24 cellular contexts compared by ENCODE assay signal in genomic region chr13:51814071-51814470, GRCh38. TPM values are rescaled to one million over a fixed set of nuclear protein-coding genes. Genes with fewer than 3 reads are reported as not detected.
DNase-seq lines count a peak whose midpoint lies in the region; ATAC-seq, FAIRE-seq and TF ChIP-seq lines count a peak whose summit lies in the region.
"Had no signal": no experiment of that assay in that cellular context is flagged by ENCODE, and none has a peak within 500 bp of the region (broad histone marks: within the 10 kb centered on the region; RNA-seq: fewer than 3 reads in every experiment).

No MANE protein-coding gene starts in this region.

- FAIRE-seq in HepG2 (lab: Jason Lieb, UNC): no peak
- FAIRE-seq: G401.6 had no signal

- H3K27ac ChIP-seq in BLaER1: no peak overlapping the region
- H3K27ac ChIP-seq in CD8-positive, alpha-beta T cell (ENCODE audit: low read depth, low read length): no peak overlapping the region
- peak overlapping the region; percentile 85 for H3K27ac ChIP-seq in naive thymus-derived CD4-positive, alpha-beta T cell (ENCODE audit: low read depth, low read length)
- H3K27ac ChIP-seq in HepG2 (ENCODE audit: extremely low read length, insufficient read depth, low read length): no peak overlapping the region
- H3K27ac ChIP-seq: C4-2B, SK-N-MC had no signal

- H3K9me3 ChIP-seq in BLaER1 (no peaks in the 10 kb centered on the region; the same call in 1 of the 2 replicates), HepG2 (ENCODE audit: low read length) (no peaks in the 10 kb centered on the region)
- H3K9me3 ChIP-seq in CD8-positive, alpha-beta T cell (ENCODE audit: low read length): no peaks in the 10 kb centered on the region
- H3K9me3 ChIP-seq in naive thymus-derived CD4-positive, alpha-beta T cell (ENCODE audit: control insufficient read depth in 2 of 3, low read length in 3 of 3): no peaks in the 10 kb centered on the region

- CTCF ChIA-PET in CD8-positive, alpha-beta T cell (lab: Charles Lee): interaction anchor here (0.7 to 5.1 kb wide), 14 partner anchors 8 to 406 kb away, joined by 3 to 310 read pairs (median 4); partner anchors contain the start of gene TMEM272
- CTCF ChIA-PET in activated CD8-positive, alpha-beta T cell treated with anti-CD3 and anti-CD28 coated beads for 36 hours (lab: Charles Lee): interaction anchor here (0.6 to 5.0 kb wide), 22 partner anchors 8 to 386 kb away, joined by 3 to 150 read pairs (median 9); partner anchors contain the start of genes CCDC70 and TMEM272
- CTCF ChIA-PET in naive thymus-derived CD4-positive, alpha-beta T cell (lab: Charles Lee): interaction anchor here (0.7 to 5.0 kb wide), 11 partner anchors 8 to 369 kb away, joined by 3 to 192 read pairs (median 8); no protein-coding TSS in a partner anchor
- CTCF ChIA-PET in HepG2 (lab: Yijun Ruan, JAX; ENCODE audit: low intra/inter-chr PET ratio, low total read pairs): interaction anchor here (1.6 kb wide), 1 partner anchor 36 kb away, joined by 8 read pairs; no protein-coding TSS in a partner anchor

- no peak for DNase-seq in CD8-positive, alpha-beta T cell
- DNase-seq in activated CD8-positive, alpha-beta T cell treated with anti-CD3 and anti-CD28 coated beads for 36 hours: no peak
- no peak for DNase-seq in naive thymus-derived CD4-positive, alpha-beta T cell
- no peak for DNase-seq in activated effector memory CD4-positive, alpha-beta T cell treated with anti-CD3 and anti-CD28 coated beads, Interleukin-2, amount 50 U/mL, for 16 hours
- DNase-seq in GM10266 (ENCODE audit: extremely low spot score) (no peak), HepG2 (ENCODE audit: low spot score) (no peak)
- DNase-seq: COR-L47; DMS 273 treated with DMSO at 0.1 percent for 48 hours; H7; IMR-90; NCI-H1417 treated with DMSO at 0.1 percent for 48 hours; NCI-H187 treated with DMSO at 0.1 percent for 48 hours; NCI-H446; NCI-H69; NK-92 treated with Interleukin-12 subunit alpha and Interleukin-12 subunit beta, amount 100 ng/mL, for 24 hours; OCI-M1; Right ventricle myocardium superior had no signal

- BruUV-seq in HepG2 (replicated peaks; lab: Mats Ljungman, UMichigan): no TSS peak

- TF ChIP-seq POLR2A in HepG2 (IDR thresholded peaks at IDR 0.05; ENCODE audit: insufficient read depth in 1 of 2, low read depth in 2 of 2, low read length in 2 of 2): no peak

- no peaks in the 10 kb centered on the region for H3K27me3 Mint-ChIP-seq in CD8-positive, alpha-beta T cell (ENCODE audit: low read depth)
- H3K27me3 Mint-ChIP-seq in activated CD8-positive, alpha-beta T cell treated with anti-CD3 and anti-CD28 coated beads for 36 hours: no peaks in the 10 kb centered on the region
- H3K27me3 Mint-ChIP-seq in naive thymus-derived CD4-positive, alpha-beta T cell: no peaks in the 10 kb centered on the region

- peak overlapping the region; percentile 83 for H3K4me2 ChIP-seq in BLaER1
- H3K4me2 ChIP-seq in HepG2 (ENCODE audit: low read depth, low read length): no peak overlapping the region

- H3K9ac ChIP-seq in BLaER1: no peak overlapping the region
- no peak overlapping the region for H3K9ac ChIP-seq in HepG2 (ENCODE audit: insufficient read depth, low read depth, low read length)

- H3K79me2 ChIP-seq in HepG2 (ENCODE audit: insufficient read depth, low read length): no peaks in the 10 kb centered on the region

- no peaks in the 10 kb centered on the region for H3K27me3 ChIP-seq in BLaER1
- no peaks in the 10 kb centered on the region for H3K27me3 ChIP-seq in CD8-positive, alpha-beta T cell (ENCODE audit: insufficient read depth, low read length)
- no peaks in the 10 kb centered on the region for H3K27me3 ChIP-seq in naive thymus-derived CD4-positive, alpha-beta T cell (ENCODE audit: control insufficient read depth in 2 of 2, insufficient read depth in 2 of 2, low read length in 2 of 2)
- H3K27me3 ChIP-seq in HepG2 (ENCODE audit: control insufficient read depth in 1 of 2, insufficient read depth in 2 of 2, low read length in 2 of 2): no peaks in the 10 kb centered on the region

- peak overlapping the region; percentile 92 for H3K27ac Mint-ChIP-seq in CD8-positive, alpha-beta T cell
- H3K27ac Mint-ChIP-seq in activated CD8-positive, alpha-beta T cell treated with anti-CD3 and anti-CD28 coated beads for 36 hours: peak overlapping the region; percentile 54
- H3K27ac Mint-ChIP-seq in naive thymus-derived CD4-positive, alpha-beta T cell: peak overlapping the region in 8 of 9 donors; percentile 68 to 99 (median 94)

- TF ChIP-seq EP300 in HepG2 (IDR thresholded peaks at IDR 0.05; ENCODE audit: low read depth in 2 of 2, low read length in 2 of 2): no peak
- no peak for TF ChIP-seq EP300 in HepG2 (CRISPR knock-in tag; IDR thresholded peaks at IDR 0.05; ENCODE audit: borderline replicate concordance)

- H3K9me3 Mint-ChIP-seq in CD8-positive, alpha-beta T cell: no peaks in the 10 kb centered on the region
- H3K9me3 Mint-ChIP-seq in activated CD8-positive, alpha-beta T cell treated with anti-CD3 and anti-CD28 coated beads for 36 hours: no peaks in the 10 kb centered on the region
- H3K9me3 Mint-ChIP-seq in naive thymus-derived CD4-positive, alpha-beta T cell: no peaks in the 10 kb centered on the region

- TF ChIP-seq RAD21 in HepG2 (CRISPR knock-in tag; IDR thresholded peaks at IDR 0.05): no peak

- 96% methylated on average over 2 of the region's 2 CpGs for WGBS in HepG2 (ENCODE audit: low lambda C conversion rate)

- ATAC-seq in CD8-positive, alpha-beta T cell: no peak
- no peak for ATAC-seq in activated CD8-positive, alpha-beta T cell treated with anti-CD3 and anti-CD28 coated beads for 36 hours
- ATAC-seq in naive thymus-derived CD4-positive, alpha-beta T cell: no peak
- ATAC-seq in HepG2: no peak

- H3K4me3 Mint-ChIP-seq in CD8-positive, alpha-beta T cell: no peak overlapping the region
- no peak overlapping the region for H3K4me3 Mint-ChIP-seq in activated CD8-positive, alpha-beta T cell treated with anti-CD3 and anti-CD28 coated beads for 36 hours
- H3K4me3 Mint-ChIP-seq in naive thymus-derived CD4-positive, alpha-beta T cell: peak overlapping the region in 3 of 10 donors; percentile 33 to 100 (median 36)

- TF ChIP-seq CTCF in CD8-positive, alpha-beta T cell (IDR thresholded peaks at IDR 0.05): no peak
- no peak for TF ChIP-seq CTCF in activated CD8-positive, alpha-beta T cell treated with anti-CD3 and anti-CD28 coated beads for 36 hours (IDR thresholded peaks at IDR 0.05)
- TF ChIP-seq CTCF in GM10266 (IDR thresholded peaks at IDR 0.05; ENCODE audit: control insufficient read depth, insufficient read depth, low read depth, missing control alignments): no peak
- no peak for TF ChIP-seq CTCF in HepG2 (CRISPR knock-in tag; IDR thresholded peaks at IDR 0.05)

- H3K4me1 Mint-ChIP-seq in CD8-positive, alpha-beta T cell (ENCODE audit: low read depth): peaks cover 73% of the 10 kb centered on the region
- H3K4me1 Mint-ChIP-seq in activated CD8-positive, alpha-beta T cell treated with anti-CD3 and anti-CD28 coated beads for 36 hours (ENCODE audit: low read depth): peaks cover 65% of the 10 kb centered on the region
- H3K4me1 Mint-ChIP-seq in naive thymus-derived CD4-positive, alpha-beta T cell: peaks cover 33 to 85% (median 76%) of the 10 kb centered on the region in 7 donors

- H4K20me1 ChIP-seq in BLaER1 (no peaks in the 10 kb centered on the region), HepG2 (ENCODE audit: insufficient read depth, low read length) (no peaks in the 10 kb centered on the region)

- no peak overlapping the region for H3K4me3 ChIP-seq in BLaER1
- H3K4me3 ChIP-seq in CD8-positive, alpha-beta T cell (ENCODE audit: low read depth, low read length): no peak overlapping the region
- no peak overlapping the region for H3K4me3 ChIP-seq in naive thymus-derived CD4-positive, alpha-beta T cell (ENCODE audit: low read length)
- H3K4me3 ChIP-seq in HepG2 (replicated peaks in 1 of 3; ENCODE audit: insufficient read depth in 1 of 3, low read depth in 2 of 3, low read length in 3 of 3): no peak overlapping the region
- H3K4me3 ChIP-seq: SK-N-MC had no signal

- in situ Hi-C loops in HepG2 (cut with HindIII; ENCODE audit: extremely low pct_ligation_motif_present, low pct_unique_long_range_greater_than_20kb): loop anchor here (10.0 kb wide), 1 partner anchor 311 kb away; the partner anchor contains the start of gene NEK5

- H3K36me3 ChIP-seq in BLaER1 (no peaks in the 10 kb centered on the region), HepG2 (replicated peaks in 1 of 2; ENCODE audit: control insufficient read depth in 1 of 2, insufficient read depth in 2 of 2, low read length in 2 of 2) (no peaks in the 10 kb centered on the region)
- peaks cover 24% of the 10 kb centered on the region for H3K36me3 ChIP-seq in CD8-positive, alpha-beta T cell (ENCODE audit: insufficient read depth, low read length)
- H3K36me3 ChIP-seq in naive thymus-derived CD4-positive, alpha-beta T cell (ENCODE audit: control insufficient read depth in 2 of 3, insufficient read depth in 3 of 3, low read length in 3 of 3): peaks cover 0 to 53% (median 13%) of the 10 kb centered on the region in 3 experiments

- peaks cover 64% of the 10 kb centered on the region for H3K4me1 ChIP-seq in BLaER1
- H3K4me1 ChIP-seq in CD8-positive, alpha-beta T cell (ENCODE audit: insufficient read depth, low read length): peaks cover 54% of the 10 kb centered on the region
- peaks cover 11 to 65% of the 10 kb centered on the region in 2 donors for H3K4me1 ChIP-seq in naive thymus-derived CD4-positive, alpha-beta T cell (ENCODE audit: control insufficient read depth in 2 of 2, insufficient read depth in 2 of 2, low read length in 2 of 2)
- H3K4me1 ChIP-seq in HepG2 (ENCODE audit: insufficient read depth, low read length): peaks cover 14% of the 10 kb centered on the region

- intact Hi-C loops in CD8-positive, alpha-beta T cell (cut with DNase I, micrococcal nuclease): loop anchor here (2.0 to 5.0 kb wide), 2 partner anchors 33 to 315 kb away; partner anchors contain the start of genes NEK5 (in 2 of the 2) and TMEM272 (in 1 of the 2)
- intact Hi-C loops in activated CD8-positive, alpha-beta T cell treated with anti-CD3 and anti-CD28 coated beads for 36 hours (cut with micrococcal nuclease): loop anchor here (2.0 kb wide), 1 partner anchor 19 kb away; no protein-coding TSS in a partner anchor
- intact Hi-C loops in naive thymus-derived CD4-positive, alpha-beta T cell (cut with micrococcal nuclease): no loop called here
- intact Hi-C loops in HepG2 (cut with micrococcal nuclease; ENCODE audit: unreplicated experiment): no loop called here

- no peak overlapping the region for H2AFZ ChIP-seq in HepG2 (ENCODE audit: low read length)

- peaks cover 74% of the 10 kb centered on the region for H3K36me3 Mint-ChIP-seq in CD8-positive, alpha-beta T cell
- peaks cover 7% of the 10 kb centered on the region for H3K36me3 Mint-ChIP-seq in activated CD8-positive, alpha-beta T cell treated with anti-CD3 and anti-CD28 coated beads for 36 hours (ENCODE audit: low read depth)
- peaks cover 0 to 31% (median 24%) of the 10 kb centered on the region in 5 donors for H3K36me3 Mint-ChIP-seq in naive thymus-derived CD4-positive, alpha-beta T cell

- POLR2A ChIA-PET in CD8-positive, alpha-beta T cell (lab: Charles Lee): interaction anchor here (0.9 to 3.8 kb wide), 6 partner anchors 9 to 25 kb away, joined by 3 to 41 read pairs (median 12); no protein-coding TSS in a partner anchor
- POLR2A ChIA-PET in activated CD8-positive, alpha-beta T cell treated with anti-CD3 and anti-CD28 coated beads for 36 hours (lab: Charles Lee): interaction anchor here (0.6 to 2.2 kb wide), 9 partner anchors 9 to 360 kb away, joined by 3 to 10 read pairs (median 4); no protein-coding TSS in a partner anchor
- POLR2A ChIA-PET in naive thymus-derived CD4-positive, alpha-beta T cell (lab: Charles Lee): interaction anchor here (0.6 to 13.1 kb wide), 9 partner anchors 8 to 380 kb away, joined by 3 to 324 read pairs (median 12); partner anchors contain the start of gene INTS6
- POLR2A ChIA-PET in HepG2 (lab: Yijun Ruan, JAX): interaction anchor here (2.3 kb wide), 1 partner anchor 361 kb away, joined by 10 read pairs; the partner anchor contains the start of gene INTS6

RNA-seq across cellular contexts. Expression of gene DHRS12, which starts 10.1 kb away (rescaled TPM):
- total RNA-seq in CD8-positive, alpha-beta T cell: 10 to 100 TPM; 13.4 to 14.1 TPM
- 1 to 10 TPM; 6.6 to 6.7 TPM for total RNA-seq in activated CD8-positive, alpha-beta T cell treated with anti-CD3 and anti-CD28 coated beads for 36 hours
- total RNA-seq in naive thymus-derived CD4-positive, alpha-beta T cell: 10 to 100 TPM in 4 of 5 experiments, 1 to 10 TPM in 1; 6.7 to 25.3 (median 20.1) TPM
- 10 to 100 TPM; 24.8 to 27.1 TPM for polyA plus RNA-seq in naive thymus-derived CD4-positive, alpha-beta T cell
- 4.8 and 7.2 TPM in 2 replicates for total RNA-seq in HepG2 (2016; rRNA removed; fragmentation: Illumina TruSeq; extraction: Trizol)
- total RNA-seq in HepG2 (2016; cell fraction: cytosol; rRNA removed; fragmentation: Illumina TruSeq; extraction: Trizol; ENCODE audit: low read depth): 8.8 and 10.5 TPM in 2 replicates
- 5.6 and 5.7 TPM in 2 replicates for total RNA-seq in HepG2 (2016; cell fraction: insoluble cytoplasmic fraction; rRNA removed; fragmentation: Illumina TruSeq; extraction: Trizol)
- total RNA-seq in HepG2 (2016; cell fraction: membrane; rRNA removed; fragmentation: Illumina TruSeq; extraction: Trizol): 9.1 and 14.0 TPM in 2 replicates
- 6.7 TPM in 2 replicates for total RNA-seq in HepG2 (2016; cell fraction: nucleus; rRNA removed; fragmentation: Illumina TruSeq; extraction: Trizol)
- polyA plus RNA-seq in HepG2 (2011; rRNA removed): 8.4 and 12.7 TPM in 2 replicates
- 7.3 and 8.0 TPM in 2 replicates for polyA plus RNA-seq in HepG2 (2011; cell fraction: cytosol; rRNA removed)
- 19.6 and 21.8 TPM in 2 replicates for polyA plus RNA-seq in HepG2 (2011; cell fraction: nucleus; rRNA removed)
- polyA plus RNA-seq in HepG2 (2012): 10.8 and 12.0 TPM in 2 replicates
- polyA plus RNA-seq in HepG2 (2016; cell fraction: cytosol; fragmentation: Illumina TruSeq; extraction: Trizol; ENCODE audit: low read depth): 15.2 and 25.5 TPM in 2 replicates
- 8.8 and 9.3 TPM in 2 replicates for polyA plus RNA-seq in HepG2 (2016; cell fraction: insoluble cytoplasmic fraction; fragmentation: Illumina TruSeq; extraction: Trizol; ENCODE audit: low read depth)
- 15.3 and 19.6 TPM in 2 replicates for polyA plus RNA-seq in HepG2 (2016; cell fraction: membrane; fragmentation: Illumina TruSeq; extraction: Trizol; ENCODE audit: low read depth)
- polyA plus RNA-seq in HepG2 (2016; cell fraction: nucleus; fragmentation: Illumina TruSeq; extraction: Trizol; ENCODE audit: insufficient read depth, low read depth): 14.9 and 17.8 TPM in 2 replicates
- polyA minus RNA-seq in HepG2 (2011; rRNA and poly(A)+ RNA removed; ENCODE audit: low replicate concordance): 0.89 and 5.4 TPM in 2 replicates
- polyA minus RNA-seq in HepG2 (2011; cell fraction: cytosol; rRNA and poly(A)+ RNA removed): 2.5 and 5.0 TPM in 2 replicates
- polyA minus RNA-seq in HepG2 (2011; cell fraction: nucleus; rRNA and poly(A)+ RNA removed): 12.2 and 18.3 TPM in 2 replicates

RNA-seq across cellular contexts. Expression of gene TMEM272, which starts 30.9 kb away (rescaled TPM):
- 1 to 10 TPM; 1.1 to 1.7 TPM for total RNA-seq in CD8-positive, alpha-beta T cell
- under 1 TPM; 0.18 to 0.32 TPM for total RNA-seq in activated CD8-positive, alpha-beta T cell treated with anti-CD3 and anti-CD28 coated beads for 36 hours
- 10 to 100 TPM in 2 of 5 experiments, 1 to 10 TPM in 2, under 1 TPM in 1; 0.19 to 23.3 (median 5.9) TPM for total RNA-seq in naive thymus-derived CD4-positive, alpha-beta T cell
- polyA plus RNA-seq in naive thymus-derived CD4-positive, alpha-beta T cell: under 1 TPM; 0.74 to 0.75 TPM
- total RNA-seq in HepG2 (2016; rRNA removed; fragmentation: Illumina TruSeq; extraction: Trizol): 0.18 and 0.62 TPM in 2 replicates
- total RNA-seq in HepG2 (2016; cell fraction: cytosol; rRNA removed; fragmentation: Illumina TruSeq; extraction: Trizol; ENCODE audit: low read depth): not detected in 2 replicates
- total RNA-seq in HepG2 (2016; cell fraction: insoluble cytoplasmic fraction; rRNA removed; fragmentation: Illumina TruSeq; extraction: Trizol): 0.07 and 0.58 TPM in 2 replicates
- 0.03 and 0.37 TPM in 2 replicates for total RNA-seq in HepG2 (2016; cell fraction: membrane; rRNA removed; fragmentation: Illumina TruSeq; extraction: Trizol)
- 2.0 and 2.1 TPM in 2 replicates for total RNA-seq in HepG2 (2016; cell fraction: nucleus; rRNA removed; fragmentation: Illumina TruSeq; extraction: Trizol)
- 0.37 and 0.52 TPM in 2 replicates for polyA plus RNA-seq in HepG2 (2011; rRNA removed)
- 0.07 and 0.09 TPM in 2 replicates for polyA plus RNA-seq in HepG2 (2011; cell fraction: cytosol; rRNA removed)
- polyA plus RNA-seq in HepG2 (2011; cell fraction: nucleus; rRNA removed): 1.9 and 2.3 TPM in 2 replicates
- 0.20 and 0.34 TPM in 2 replicates for polyA plus RNA-seq in HepG2 (2012)
- 0.03 TPM in 1 of 2 replicates, not detected in the other for polyA plus RNA-seq in HepG2 (2016; cell fraction: cytosol; fragmentation: Illumina TruSeq; extraction: Trizol; ENCODE audit: low read depth)
- 0.17 and 0.24 TPM in 2 replicates for polyA plus RNA-seq in HepG2 (2016; cell fraction: insoluble cytoplasmic fraction; fragmentation: Illumina TruSeq; extraction: Trizol; ENCODE audit: low read depth)
- 0.03 TPM in 1 of 2 replicates, not detected in the other for polyA plus RNA-seq in HepG2 (2016; cell fraction: membrane; fragmentation: Illumina TruSeq; extraction: Trizol; ENCODE audit: low read depth)
- 2.5 and 3.1 TPM in 2 replicates for polyA plus RNA-seq in HepG2 (2016; cell fraction: nucleus; fragmentation: Illumina TruSeq; extraction: Trizol; ENCODE audit: insufficient read depth, low read depth)
- polyA minus RNA-seq in HepG2 (2011; rRNA and poly(A)+ RNA removed; ENCODE audit: low replicate concordance): 1.3 TPM in 1 of 2 replicates, not detected in the other
- polyA minus RNA-seq in HepG2 (2011; cell fraction: cytosol; rRNA and poly(A)+ RNA removed): not detected in 2 replicates
- polyA minus RNA-seq in HepG2 (2011; cell fraction: nucleus; rRNA and poly(A)+ RNA removed): 2.7 and 3.2 TPM in 2 replicates
- total RNA-seq: A673, H7, HT1080, IMR-90, MCF 10A had no signal
- polyA plus RNA-seq: IMR-90 had no signal

RNA-seq across cellular contexts. Expression of gene CCDC70, which starts 47.7 kb away (rescaled TPM):
- total RNA-seq in CD8-positive, alpha-beta T cell: not detected
- under 1 TPM; 0.45 to 0.72 TPM for total RNA-seq in activated CD8-positive, alpha-beta T cell treated with anti-CD3 and anti-CD28 coated beads for 36 hours
- total RNA-seq in naive thymus-derived CD4-positive, alpha-beta T cell: not detected
- polyA plus RNA-seq in naive thymus-derived CD4-positive, alpha-beta T cell: not detected
- total RNA-seq in HepG2 (2016; rRNA removed; fragmentation: Illumina TruSeq; extraction: Trizol): 0.13 TPM in 1 of 2 replicates, not detected in the other
- total RNA-seq in HepG2 (2016; cell fraction: cytosol; rRNA removed; fragmentation: Illumina TruSeq; extraction: Trizol; ENCODE audit: low read depth): not detected in 2 replicates
- total RNA-seq in HepG2 (2016; cell fraction: insoluble cytoplasmic fraction; rRNA removed; fragmentation: Illumina TruSeq; extraction: Trizol): not detected in 2 replicates
- total RNA-seq in HepG2 (2016; cell fraction: membrane; rRNA removed; fragmentation: Illumina TruSeq; extraction: Trizol): not detected in 2 replicates
- total RNA-seq in HepG2 (2016; cell fraction: nucleus; rRNA removed; fragmentation: Illumina TruSeq; extraction: Trizol): not detected in 2 replicates
- not detected in 2 replicates for polyA plus RNA-seq in HepG2 (2011; rRNA removed)
- polyA plus RNA-seq in HepG2 (2011; cell fraction: cytosol; rRNA removed): 0.05 and 0.07 TPM in 2 replicates
- not detected in 2 replicates for polyA plus RNA-seq in HepG2 (2011; cell fraction: nucleus; rRNA removed)
- not detected in 2 replicates for polyA plus RNA-seq in HepG2 (2012)
- not detected in 2 replicates for polyA plus RNA-seq in HepG2 (2016; cell fraction: cytosol; fragmentation: Illumina TruSeq; extraction: Trizol; ENCODE audit: low read depth)
- polyA plus RNA-seq in HepG2 (2016; cell fraction: insoluble cytoplasmic fraction; fragmentation: Illumina TruSeq; extraction: Trizol; ENCODE audit: low read depth): not detected in 2 replicates
- polyA plus RNA-seq in HepG2 (2016; cell fraction: membrane; fragmentation: Illumina TruSeq; extraction: Trizol; ENCODE audit: low read depth): not detected in 2 replicates
- not detected in 2 replicates for polyA plus RNA-seq in HepG2 (2016; cell fraction: nucleus; fragmentation: Illumina TruSeq; extraction: Trizol; ENCODE audit: insufficient read depth, low read depth)
- polyA minus RNA-seq in HepG2 (2011; rRNA and poly(A)+ RNA removed; ENCODE audit: low replicate concordance): 0.64 TPM in 1 of 2 replicates, not detected in the other
- not detected in 2 replicates for polyA minus RNA-seq in HepG2 (2011; cell fraction: cytosol; rRNA and poly(A)+ RNA removed)
- polyA minus RNA-seq in HepG2 (2011; cell fraction: nucleus; rRNA and poly(A)+ RNA removed): not detected in 2 replicates
- total RNA-seq: A673, H7, HT1080, IMR-90, MCF 10A, Right ventricle myocardium superior had no signal
- polyA plus RNA-seq: IMR-90 had no signal

Comparison
In these comparisons a context has a peak if more than half of its experiments do, and no peak if none do; other contexts are left out.
1. intact Hi-C loops: an anchor here in CD8-positive, alpha-beta T cell (2.0 to 5.0 kb wide) and activated CD8-positive, alpha-beta T cell treated with anti-CD3 and anti-CD28 coated beads for 36 hours (2.0 kb wide); none called in naive thymus-derived CD4-positive, alpha-beta T cell and HepG2.